ENCODE assay signal across 8 cellular contexts in the genomic region with DNA sequence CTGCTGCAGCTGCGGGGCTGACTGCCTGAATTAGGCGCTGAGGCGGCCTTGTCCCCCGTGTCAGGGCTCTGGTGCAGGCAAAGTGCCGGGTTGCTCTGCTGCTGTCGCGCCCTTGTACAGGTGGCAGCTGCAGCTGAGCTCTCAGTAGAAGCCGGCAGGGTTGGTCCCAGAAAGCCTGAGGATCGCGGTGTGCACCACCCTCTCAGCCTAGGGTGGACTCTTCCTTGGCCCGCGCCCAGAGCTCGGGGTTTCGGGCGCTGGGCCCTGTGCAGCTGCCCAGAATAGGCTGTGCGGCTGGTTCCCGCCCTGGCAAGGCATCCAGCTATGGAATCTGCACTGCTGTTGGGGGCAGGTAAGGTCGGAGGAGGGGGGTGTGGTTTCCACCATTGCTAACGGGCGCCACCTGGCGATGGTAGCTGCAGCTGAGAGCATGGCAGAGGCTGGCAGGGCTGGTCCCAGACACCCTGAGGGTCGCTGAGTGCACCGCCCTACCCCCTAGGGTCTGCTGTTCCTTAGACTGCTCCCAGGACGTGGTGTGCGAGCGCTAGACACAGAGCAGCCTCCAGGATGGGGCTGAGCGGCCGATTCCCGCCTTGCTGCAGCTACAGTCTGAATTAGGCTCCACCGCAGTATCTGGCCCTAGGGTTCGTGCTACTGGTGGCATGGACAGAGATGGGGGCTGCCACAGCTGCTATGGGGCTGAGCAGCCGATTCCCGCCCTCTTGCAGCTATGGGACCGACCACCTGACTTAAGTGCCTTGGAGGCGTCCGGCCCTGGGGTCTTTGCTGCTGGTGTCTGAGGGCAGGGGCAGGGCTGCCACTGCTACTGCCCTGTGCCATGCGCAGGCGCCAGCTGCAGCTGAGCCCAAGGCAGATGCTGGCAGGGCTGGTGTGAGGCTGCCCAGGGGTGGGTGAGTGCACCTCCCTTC.
A peak's percentile ranks its signal among the peaks of the same experiment; 100 is the strongest.
DNase-seq lines count a peak whose midpoint lies in the region; ATAC-seq and TF ChIP-seq lines count a peak whose summit lies in the region.
"Not testable (repeated sequence)": the region's sequence is repeated elsewhere in the genome, so short reads cannot be mapped to it uniquely, and the experiment has no call there.

No MANE protein-coding gene starts in this region.

- H3K4me1 ChIP-seq in lower lobe of right lung, result peaks cover 24% of the 10 kb centered on the region

- not testable (repeated sequence) for H3K4me1 Mint-ChIP-seq in activated CD4-positive, alpha-beta memory T cell treated with anti-CD3 and anti-CD28 coated beads for 36 hours (ENCODE audit: low read depth)

- ATAC-seq in GM21381 (IDR thresholded peaks at IDR 0.05; ENCODE audit: unreplicated experiment) (peak; percentile 79), HG03469 (IDR thresholded peaks at IDR 0.05; ENCODE audit: unreplicated experiment) (peak; percentile 61), lower lobe of right lung (peak; percentile 98 to 99)

- H3K36me3 Mint-ChIP-seq in activated CD4-positive, alpha-beta memory T cell treated with anti-CD3 and anti-CD28 coated beads for 36 hours, result not testable (repeated sequence)

- peak overlapping the region; percentile 45 for H3K4me3 ChIP-seq in lower lobe of right lung

- POLR2A ChIA-PET in activated CD4-positive, alpha-beta memory T cell treated with anti-CD3 and anti-CD28 coated beads for 36 hours (lab: Charles Lee), result interaction anchor here (2.0 kb wide), 1 partner anchor 9 kb away, joined by 9 read pairs; no protein-coding TSS in a partner anchor

- not testable (repeated sequence) for H3K9me3 Mint-ChIP-seq in activated CD4-positive, alpha-beta memory T cell treated with anti-CD3 and anti-CD28 coated beads for 36 hours

- not testable (repeated sequence) for H3K27ac Mint-ChIP-seq in activated CD4-positive, alpha-beta memory T cell treated with anti-CD3 and anti-CD28 coated beads for 36 hours

- intact Hi-C loops in activated CD4-positive, alpha-beta memory T cell treated with anti-CD3 and anti-CD28 coated beads for 36 hours (cut with micrococcal nuclease), result loop anchor here (1.0 to 5.0 kb wide), 4 partner anchors 180 to 518 kb away; a partner anchor contains a TSS
- intact Hi-C loops in lower lobe of right lung (cut with DNase I), result not testable (repeated sequence)

- peak; percentile 66 for TF ChIP-seq CTCF in lower lobe of right lung (IDR thresholded peaks at IDR 0.05)

- H3K36me3 ChIP-seq in lower lobe of right lung, result not testable (repeated sequence)

- H3K9me3 ChIP-seq in lower lobe of right lung, result not testable (repeated sequence)

- not testable (repeated sequence) for H3K27ac ChIP-seq in lower lobe of right lung

- H3K4me3 Mint-ChIP-seq in activated CD4-positive, alpha-beta memory T cell treated with anti-CD3 and anti-CD28 coated beads for 36 hours, result not testable (repeated sequence)

- H3K27me3 ChIP-seq in lower lobe of right lung (ENCODE audit: low read depth), result peaks cover 18% of the 10 kb centered on the region

- H3K27me3 Mint-ChIP-seq in activated CD4-positive, alpha-beta memory T cell treated with anti-CD3 and anti-CD28 coated beads for 36 hours, result peaks cover 27% of the 10 kb centered on the region

- DNase-seq in COR-L47 (lab: John Stamatoyannopoulos, UW), result peak; percentile 29
- DNase-seq in NCI-H526 (lab: John Stamatoyannopoulos, UW), result peak; percentile 57 to 83
- DNase-seq in activated CD4-positive, alpha-beta memory T cell treated with anti-CD3 and anti-CD28 coated beads for 36 hours, result peak; percentile 72
- DNase-seq in effector CD4-positive, alpha-beta T cell, result peak; percentile 42
- peak; percentile 75 for DNase-seq in lower lobe of right lung
- peak; percentile 40 to 63 (median 42) for DNase-seq in stimulated activated CD4-positive, alpha-beta T cell treated with anti-CD3 and anti-CD28 coated beads, TNF-alpha, amount 100 ng/mL, for 24 hours (ENCODE audit: low read depth in 3 of 3)

- CTCF ChIA-PET in activated CD4-positive, alpha-beta memory T cell treated with anti-CD3 and anti-CD28 coated beads for 36 hours (lab: Charles Lee), result interaction anchor here (0.6 to 3.8 kb wide), 17 partner anchors 10 to 519 kb away, joined by 3 to 54 read pairs (median 5); no protein-coding TSS in a partner anchor
